ENCODE assay signal across 16 cellular contexts in genomic region chr3:174536319-174536718, GRCh38.
A peak's percentile ranks its signal among the peaks of the same experiment; 100 is the strongest.
DNase-seq lines count a peak whose midpoint lies in the region; ATAC-seq and TF ChIP-seq lines count a peak whose summit lies in the region.
"Had no signal": no experiment of that assay in that cellular context is flagged by ENCODE, and none has a peak within 500 bp of the region (broad histone marks: within the 10 kb centered on the region; RNA-seq: fewer than 3 reads in every experiment).

No MANE protein-coding gene starts in this region.

- in situ Hi-C loops in G401 (cut with HindIII; ENCODE audit: low sequenced_read_pairs): no loop called here

- CTCF ChIA-PET in HEK293T (lab: Yijun Ruan, JAX): no interaction called here

- no peaks in the 10 kb centered on the region for H3K36me3 ChIP-seq in neural cell (ENCODE audit: insufficient read depth, low read length)

- peak; percentile 40 for TF ChIP-seq CTCF in neural cell (IDR thresholded peaks at IDR 0.05; ENCODE audit: poor library complexity, severe bottlenecking)

- TF ChIP-seq EP300 in neural cell (conservative IDR thresholded peaks at IDR 0.05; ENCODE audit: poor library complexity, severe bottlenecking): peak; percentile 92

- no peak overlapping the region for H3K27ac ChIP-seq in neural cell (ENCODE audit: low read length)
- H3K27ac ChIP-seq: 22Rv1, HL-60 had no signal

- H3K4me2 ChIP-seq in neural cell (ENCODE audit: low read length): no peak overlapping the region
- H3K4me2 ChIP-seq: GM23338 had no signal

- DNase-seq in DMS53 (lab: John Stamatoyannopoulos, UW) (peak; percentile 38), DMS53 treated with DMSO at 0.1 percent for 48 hours (lab: John Stamatoyannopoulos, UW; ENCODE audit: unreplicated experiment) (no peak), NCI-H146 treated with DMSO at 0.1 percent for 48 hours (lab: John Stamatoyannopoulos, UW; ENCODE audit: unreplicated experiment) (peak; percentile 55), NCI-H748 (lab: John Stamatoyannopoulos, UW; ENCODE audit: unreplicated experiment) (peak; percentile 85), G401 (ENCODE audit: low spot score) (no peak), HEK293T (ENCODE audit: extremely low spot score) (no peak)
- DNase-seq: CD4-positive, CD25-positive, alpha-beta regulatory T cell; DMS79; GDM1; H7 had no signal

- TF ChIP-seq RAD21 in neural cell (conservative IDR thresholded peaks at IDR 0.05): no peak

- no peak overlapping the region for H3K4me3 ChIP-seq in neural cell (ENCODE audit: low read length)
- H3K4me3 ChIP-seq: GM23338, K562 had no signal

- no peaks in the 10 kb centered on the region for H3K27me3 ChIP-seq in neural cell (ENCODE audit: insufficient read depth, low read depth, low read length)

- H2AFZ ChIP-seq in neural cell (ENCODE audit: low read depth, low read length): no peak overlapping the region
- H2AFZ ChIP-seq: GM23338 had no signal

- H3F3A ChIP-seq in neural cell (ENCODE audit: insufficient read depth, low read length, poor library complexity, severe bottlenecking): no peaks in the 10 kb centered on the region

- no peaks in the 10 kb centered on the region for H3K9me2 ChIP-seq in neural cell (ENCODE audit: insufficient read depth, low read length)

- POLR2A ChIA-PET in HEK293T (lab: Yijun Ruan, JAX): no interaction called here

- H3K79me2 ChIP-seq in neural cell (replicated peaks; ENCODE audit: insufficient read depth, low read length): no peaks in the 10 kb centered on the region

- H3K9ac ChIP-seq in neural cell (ENCODE audit: low read length): no peak overlapping the region

- no peak for ATAC-seq in GM21390 (IDR thresholded peaks at IDR 0.05; ENCODE audit: unreplicated experiment)
- ATAC-seq: GM23338, K562 had no signal

- H4K20me1 ChIP-seq in neural cell (ENCODE audit: insufficient read depth): no peaks in the 10 kb centered on the region

- H3K9me3 ChIP-seq in neural cell (ENCODE audit: low read length): no peaks in the 10 kb centered on the region

TF ChIP-seq in neural cell, 6 proteins besides CTCF, POLR2A, EP300 and RAD21:
- TF ChIP-seq TAF1 (IDR thresholded peaks at IDR 0.05; ENCODE audit: low read depth) (no peak), POLR2AphosphoS5 (IDR thresholded peaks at IDR 0.05) (peak; percentile 48)

TF ChIP-seq in HEK293T, 16 proteins besides CTCF, POLR2A, EP300 and RAD21:
- no peak for TF ChIP-seq FOXA1 (IDR thresholded peaks at IDR 0.05)
- no peak for TF ChIP-seq FOXM1 (IDR thresholded peaks at IDR 0.05; ENCODE audit: borderline replicate concordance)
- no peak for TF ChIP-seq BHLHE40 (IDR thresholded peaks at IDR 0.05; ENCODE audit: borderline replicate concordance)
- TF ChIP-seq ARNT (IDR thresholded peaks at IDR 0.05): no peak
- no peak for TF ChIP-seq SP1 (IDR thresholded peaks at IDR 0.05)
- TF ChIP-seq LEF1 (IDR thresholded peaks at IDR 0.05; ENCODE audit: borderline replicate concordance): no peak
- TF ChIP-seq ZNF384 (IDR thresholded peaks at IDR 0.05): no peak
- no peak for TF ChIP-seq TARDBP (IDR thresholded peaks at IDR 0.05)
- no peak for TF ChIP-seq SUZ12 (IDR thresholded peaks at IDR 0.05)
- no peak for TF ChIP-seq L3MBTL2 (conservative IDR thresholded peaks at IDR 0.05)
- TF ChIP-seq CTBP1 (IDR thresholded peaks at IDR 0.05; ENCODE audit: borderline replicate concordance): no peak
- TF ChIP-seq FOXK2 (IDR thresholded peaks at IDR 0.05): no peak
- no peak for TF ChIP-seq PKNOX1 (IDR thresholded peaks at IDR 0.05)
- no peak for TF ChIP-seq NFRKB (IDR thresholded peaks at IDR 0.05)

Comparison
In these comparisons a context has a peak if more than half of its experiments do, and no peak if none do; other contexts are left out.
1. DNase-seq: peak in DMS53 (single experiment), NCI-H146 treated with DMSO at 0.1 percent for 48 hours (single experiment) and NCI-H748 (single experiment); none in DMS53 treated with DMSO at 0.1 percent for 48 hours (single experiment), G401 (single experiment) and HEK293T (single experiment).